Comparison of ENCODE assay signal across 9 cellular contexts in the genomic region with DNA sequence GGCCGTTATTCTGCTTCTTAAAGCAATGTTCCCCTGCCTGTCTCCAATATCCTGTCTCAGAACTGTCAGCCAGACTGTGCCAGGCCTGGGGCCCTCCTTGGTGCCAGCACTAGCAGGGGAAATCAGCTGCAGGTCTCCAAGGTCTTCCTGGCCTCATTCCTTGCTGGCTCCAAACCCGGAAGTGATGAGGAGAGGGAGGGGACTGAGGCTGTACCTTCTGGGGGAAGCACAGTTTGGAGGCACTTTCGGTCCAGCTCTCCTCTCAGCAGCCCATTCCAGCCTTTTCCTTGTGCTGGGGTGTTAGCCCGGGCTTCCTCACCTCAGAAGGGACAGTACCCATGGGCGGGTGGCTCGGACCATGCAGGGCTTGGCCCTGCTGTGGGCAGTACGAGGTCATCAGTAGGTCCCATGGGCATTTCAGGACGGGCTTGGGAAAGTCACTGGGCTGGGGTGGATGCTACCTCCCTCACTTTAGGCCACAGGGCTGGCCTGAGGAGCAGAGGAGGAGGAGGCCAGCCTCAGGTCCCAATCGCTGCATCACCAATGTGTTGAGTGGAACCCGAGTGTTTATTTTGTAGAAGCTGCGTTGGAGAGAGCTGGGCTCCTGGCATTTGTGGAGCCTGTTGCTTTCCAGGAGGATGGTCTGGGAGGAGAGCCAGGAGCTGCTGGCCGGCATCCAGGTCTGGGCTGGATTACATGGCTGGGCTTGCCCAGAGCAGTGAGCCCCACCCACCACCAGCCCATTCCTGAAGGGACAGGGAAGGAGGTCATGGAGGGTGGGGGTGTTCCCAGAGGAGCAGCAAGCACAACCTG. TPM values are rescaled to one million over a fixed set of nuclear protein-coding genes. Genes with fewer than 3 reads are reported as not detected.
DNase-seq lines count a peak whose midpoint lies in the region; ATAC-seq, FAIRE-seq and TF ChIP-seq lines count a peak whose summit lies in the region.
"Not testable (repeated sequence)": the region's sequence is repeated elsewhere in the genome, so short reads cannot be mapped to it uniquely, and the experiment has no call there.
"Had no signal": no experiment of that assay in that cellular context is flagged by ENCODE, and none has a peak within 500 bp of the region (broad histone marks: within the 10 kb centered on the region; RNA-seq: fewer than 3 reads in every experiment).

No MANE protein-coding gene starts in this region.

- H3K9ac ChIP-seq in PC-3 (ENCODE audit: low read length), result not testable (repeated sequence)

- WGBS in sigmoid colon, 2 donors, result 6 to 65% methylated on average over 4 of the region's 12 CpGs

- BruUV-seq in PC-3 (replicated peaks; lab: Mats Ljungman, UMichigan), result not testable (repeated sequence)

- FAIRE-seq in endometrium (lab: Jason Lieb, UNC), result peak; percentile 75

- not testable (repeated sequence) for H3K79me2 ChIP-seq in PC-3 (ENCODE audit: low read length)

- not testable (repeated sequence) for H3K36me3 ChIP-seq in PC-3 (ENCODE audit: low read depth, low read length); cardiac muscle cell; sigmoid colon

- not testable (repeated sequence) for H3K9me2 ChIP-seq in PC-3 (replicated peaks; ENCODE audit: low read length)

- TF ChIP-seq CTCF in PC-3 (conservative IDR thresholded peaks at IDR 0.05; ENCODE audit: low read depth, low read length); cardiac muscle cell (IDR thresholded peaks at IDR 0.05; ENCODE audit: low read depth, low read length); natural killer cell (IDR thresholded peaks at IDR 0.05); sigmoid colon (IDR thresholded peaks at IDR 0.05); type B pancreatic cell (conservative IDR thresholded peaks at IDR 0.05): not testable (repeated sequence)

- CTCF ChIA-PET in PC-3 (lab: Charles Lee), result not testable (repeated sequence)

- POLR2A ChIA-PET in PC-3 (lab: Charles Lee; ENCODE audit: unreplicated experiment), result not testable (repeated sequence)

- H3K27me3 Mint-ChIP-seq in natural killer cell (ENCODE audit: low read depth in 2 of 2); type B pancreatic cell: not testable (repeated sequence)

- not testable (repeated sequence) for H3K27me3 ChIP-seq in PC-3 (ENCODE audit: low read length); cardiac muscle cell; sigmoid colon

- H3K4me2 ChIP-seq in PC-3 (ENCODE audit: low read length), result not testable (repeated sequence)

- H3K9me3 ChIP-seq in PC-3 (ENCODE audit: low read length); cardiac muscle cell (ENCODE audit: low read depth); sigmoid colon: not testable (repeated sequence)

- H4K20me1 ChIP-seq in PC-3 (ENCODE audit: low read length), result not testable (repeated sequence)

- not testable (repeated sequence) for H3K4me1 ChIP-seq in PC-3 (ENCODE audit: insufficient read depth, low read length); cardiac muscle cell (ENCODE audit: low read depth); sigmoid colon

- ATAC-seq in PC-3, result peak; percentile 75
- ATAC-seq in left lobe of liver, result peak; percentile 73
- not testable (repeated sequence) for ATAC-seq in natural killer cell

- not testable (repeated sequence) for H3K27ac Mint-ChIP-seq in natural killer cell, type B pancreatic cell

- H3K4me3 ChIP-seq in PC-3 (ENCODE audit: low read length); cardiac muscle cell; sigmoid colon: not testable (repeated sequence)

- not testable (repeated sequence) for TF ChIP-seq EP300 in sigmoid colon (IDR thresholded peaks at IDR 0.05)

- H2AFZ ChIP-seq in PC-3 (ENCODE audit: low read length), result not testable (repeated sequence)

- not testable (repeated sequence) for H3K27ac ChIP-seq in PC-3 (ENCODE audit: low read length)
- H3K27ac ChIP-seq in cardiac muscle cell, result peak overlapping the region; percentile 60
- peak overlapping the region; percentile 67 to 74 (median 71) for H3K27ac ChIP-seq in sigmoid colon

- not testable (repeated sequence) for H3F3A ChIP-seq in PC-3 (ENCODE audit: low read length, unreplicated experiment)

- not testable (repeated sequence) for H3K4me1 Mint-ChIP-seq in natural killer cell; type B pancreatic cell (ENCODE audit: unreplicated experiment)

- not testable (repeated sequence) for H3K9me3 Mint-ChIP-seq in natural killer cell, type B pancreatic cell

- H3K36me3 Mint-ChIP-seq in natural killer cell, type B pancreatic cell: not testable (repeated sequence)

- TF ChIP-seq POLR2A in sigmoid colon (IDR thresholded peaks at IDR 0.05), result not testable (repeated sequence)

- intact Hi-C loops in PC-3 (cut with micrococcal nuclease); natural killer cell (cut with micrococcal nuclease); sigmoid colon (cut with DNase I): not testable (repeated sequence)

- not testable (repeated sequence) for DNase-seq in PC-3; cardiac muscle cell (ENCODE audit: low read depth in 1 of 2, low spot score in 1 of 2)
- DNase-seq in activated effector memory CD4-positive, alpha-beta T cell treated with anti-CD3 and anti-CD28 coated beads, Interleukin-2, amount 50 U/mL, for 16 hours, result peak; percentile 12
- DNase-seq in left lobe of liver (ENCODE audit: low spot score) (peak; percentile 47), natural killer cell (peak; percentile 11), sigmoid colon (peak; percentile 64), type B pancreatic cell (ENCODE audit: extremely low spot score, unreplicated experiment) (peak; percentile 39)

- not testable (repeated sequence) for H3K4me3 Mint-ChIP-seq in natural killer cell, type B pancreatic cell

RNA-seq across cellular contexts. Expression of a gene that starts 19.0 kb away (rescaled TPM):
- total RNA-seq in PC-3 (2014; rRNA removed) (3.5 and 4.8 TPM in 2 replicates), cardiac muscle cell (23.5 and 34.5 TPM in 2 replicates), left lobe of liver (2.1 TPM), natural killer cell (10 to 100 TPM in 1 of 3 donors, 1 to 10 TPM in 2; 6.3 to 10.2 (median 7.7) TPM), sigmoid colon (1 to 10 TPM; 2.1 to 4.2 (median 2.7) TPM), type B pancreatic cell (ENCODE audit: low replicate concordance) (36.1 and 65.5 TPM in 2 replicates)
- polyA plus RNA-seq in cardiac muscle cell (9.4 and 15.8 TPM in 2 replicates), sigmoid colon (1 to 10 TPM; 1.2 to 3.5 (median 1.4) TPM)

RNA-seq across cellular contexts. Expression of a gene that starts 31.0 kb away (rescaled TPM):
- 6.4 and 6.7 TPM in 2 replicates for total RNA-seq in PC-3 (2014; rRNA removed)
- 13.4 and 13.8 TPM in 2 replicates for total RNA-seq in cardiac muscle cell
- polyA plus RNA-seq in cardiac muscle cell, result 11.3 and 11.8 TPM in 2 replicates
- total RNA-seq in left lobe of liver, result 0.78 TPM
- 1 to 10 TPM; 2.1 to 3.4 (median 3.2) TPM for total RNA-seq in natural killer cell
- 1 to 10 TPM in 1 of 4 donors, under 1 TPM in 3; 0.27 to 6.3 (median 0.77) TPM for total RNA-seq in sigmoid colon
- polyA plus RNA-seq in sigmoid colon, result 10 to 100 TPM in 1 of 3 donors, 1 to 10 TPM in 2; 2.0 to 10.2 (median 5.3) TPM
- total RNA-seq in type B pancreatic cell (ENCODE audit: low replicate concordance), result 6.8 and 20.2 TPM in 2 replicates

RNA-seq across cellular contexts. Expression of a gene that starts 52.7 kb away (rescaled TPM):
- 0.06 TPM in 1 of 2 replicates, not detected in the other for total RNA-seq in PC-3 (2014; rRNA removed)
- total RNA-seq in cardiac muscle cell, result 1.7 and 1.9 TPM in 2 replicates
- polyA plus RNA-seq in cardiac muscle cell, result 0.24 and 0.34 TPM in 2 replicates
- total RNA-seq in left lobe of liver, result 0.08 TPM
- under 1 TPM in 2 of 3 donors, not detected in 1; 0.14 to 0.70 TPM for total RNA-seq in natural killer cell
- total RNA-seq in sigmoid colon, result not detected
- under 1 TPM in 1 of 3 donors, not detected in 2; 0.25 TPM for polyA plus RNA-seq in sigmoid colon
- total RNA-seq in type B pancreatic cell (ENCODE audit: low replicate concordance), result 0.29 TPM in 1 of 2 replicates, not detected in the other
- total RNA-seq: CD4-positive, CD25-positive, alpha-beta regulatory T cell had no signal
